ENCODE assay signal across 13 cellular contexts in genomic region chr1:71835442-71835813, GRCh38.
DNase-seq lines count a peak whose midpoint lies in the region; ATAC-seq lines count a peak whose summit lies in the region.
"Had no signal": no experiment of that assay in that cellular context is flagged by ENCODE, and none has a peak within 500 bp of the region (broad histone marks: within the 10 kb centered on the region; RNA-seq: fewer than 3 reads in every experiment).

No MANE protein-coding gene starts in this region.

- ATAC-seq in GM18520 (IDR thresholded peaks at IDR 0.05; ENCODE audit: unreplicated experiment) (peak; percentile 84), GM19468 (IDR thresholded peaks at IDR 0.05; ENCODE audit: extremely low read depth, unreplicated experiment) (peak; percentile 72), HG02973 (IDR thresholded peaks at IDR 0.05; ENCODE audit: unreplicated experiment) (peak; percentile 81), HG03521 (IDR thresholded peaks at IDR 0.05; ENCODE audit: unreplicated experiment) (peak; percentile 83)
- ATAC-seq: left lung had no signal

- DNase-seq in NCI-H1105 (lab: John Stamatoyannopoulos, UW) (no peak), RKO (ENCODE audit: low spot score) (no peak), NCI-H345 (lab: John Stamatoyannopoulos, UW) (no peak)
- no peak for DNase-seq in NK-92 treated with Interleukin-12 subunit alpha and Interleukin-12 subunit beta, amount 100 ng/mL, for 24 hours (lab: John Stamatoyannopoulos, UW)
- DNase-seq: activated CD4-positive, alpha-beta T cell treated with anti-CD3 and anti-CD28 coated beads, Interleukin-2, amount 50 U/mL, for 48 hours; left lung; NCI-H187; stimulated activated CD4-positive, alpha-beta T cell treated with anti-CD3 and anti-CD28 coated beads, Interleukin-1b, Interleukin-23, amount 100 ng/mL, for 48 hours; T1000 had no signal
